ENCODE assay signal across 13 cellular contexts in the genomic region with DNA sequence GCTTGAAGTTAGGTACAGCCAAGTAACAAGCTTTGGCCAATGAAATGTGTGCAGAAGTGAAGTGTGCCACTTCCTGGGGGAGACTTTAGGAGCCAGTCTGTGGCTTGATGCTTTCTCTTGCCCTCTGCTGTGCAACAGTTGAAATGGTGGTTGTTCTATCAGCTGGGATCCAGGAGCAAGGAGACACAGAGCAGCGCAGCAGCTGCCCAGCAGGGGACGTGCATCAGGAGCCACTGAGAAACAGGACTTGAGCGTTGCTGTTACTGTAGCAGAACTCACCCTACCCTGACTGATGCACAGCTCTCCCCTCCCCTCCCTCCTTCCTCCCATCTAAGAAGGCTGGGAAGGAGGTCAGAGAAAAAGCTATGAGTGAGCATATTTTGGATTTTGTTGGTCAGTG. TPM values are rescaled to one million over a fixed set of nuclear protein-coding genes. Genes with fewer than 3 reads are reported as not detected.
DNase-seq lines count a peak whose midpoint lies in the region; ATAC-seq and TF ChIP-seq lines count a peak whose summit lies in the region.
"Had no signal": no experiment of that assay in that cellular context is flagged by ENCODE, and none has a peak within 500 bp of the region (broad histone marks: within the 10 kb centered on the region; RNA-seq: fewer than 3 reads in every experiment).

No MANE protein-coding gene starts in this region.

- WGBS in heart right ventricle, 2 donors: 92 to 96% methylated on average over 3 of the region's 3 CpGs
- WGBS in gastroesophageal sphincter (ENCODE audit: low coverage in 1 of 2), 2 donors: 83 to 93% methylated on average over 1 to 3 of the region's 3 CpGs

- H3K4me1 ChIP-seq in right atrium auricular region (peaks cover 0 to 43% of the 10 kb centered on the region in 2 donors), heart right ventricle (peaks cover 9 to 57% (median 39%) of the 10 kb centered on the region in 9 donors), gastroesophageal sphincter (peaks cover 22 to 84% (median 46%) of the 10 kb centered on the region in 3 donors), uterus (peaks cover 3 to 8% of the 10 kb centered on the region in 2 donors)

- no peak for DNase-seq in right atrium auricular region (ENCODE audit: low spot score)
- no peak for DNase-seq in heart right ventricle
- peak; percentile 43 for DNase-seq in RPMI8226
- no peak for DNase-seq in uterus
- DNase-seq in iPS-NIHi11 (ENCODE audit: low spot score): no peak
- DNase-seq: activated CD8-positive, alpha-beta memory T cell treated with anti-CD3 and anti-CD28 coated beads, Interleukin-2, amount 10 ng/mL, durations not matched to agents 7 days and 5 days; GDM1; KBM-7; midbrain had no signal

- no peak for ATAC-seq in heart right ventricle
- no peak for ATAC-seq in gastroesophageal sphincter
- ATAC-seq in HG03521 (IDR thresholded peaks at IDR 0.05; ENCODE audit: unreplicated experiment): no peak
- ATAC-seq in HG03469 (IDR thresholded peaks at IDR 0.05; ENCODE audit: unreplicated experiment): no peak
- ATAC-seq: activated CD8-positive, alpha-beta memory T cell treated with anti-CD3 and anti-CD28 coated beads, Interleukin-2, amount 10 ng/mL, durations not matched to agents 7 days and 5 days had no signal

- TF ChIP-seq EP300 in gastroesophageal sphincter (IDR thresholded peaks at IDR 0.05): no peak

- TF ChIP-seq POLR2A in gastroesophageal sphincter (IDR thresholded peaks at IDR 0.05) (no peak), uterus (IDR thresholded peaks at IDR 0.05) (no peak)

- H3K36me3 ChIP-seq in right atrium auricular region: no peaks in the 10 kb centered on the region
- no peaks in the 10 kb centered on the region for H3K36me3 ChIP-seq in heart right ventricle
- no peaks in the 10 kb centered on the region for H3K36me3 ChIP-seq in gastroesophageal sphincter
- H3K36me3 ChIP-seq in uterus: no peaks in the 10 kb centered on the region

- H3K27ac ChIP-seq in right atrium auricular region (peak overlapping the region; percentile 75 to 92), heart right ventricle (peak overlapping the region in 3 of 10 donors; percentile 23 to 88 (median 81)), gastroesophageal sphincter (peak overlapping the region; percentile 88 to 98 (median 91)), uterus (peak overlapping the region; percentile 65 to 81)

- H3K27me3 ChIP-seq in right atrium auricular region: no peaks in the 10 kb centered on the region
- H3K27me3 ChIP-seq in heart right ventricle: no peaks in the 10 kb centered on the region
- no peaks in the 10 kb centered on the region for H3K27me3 ChIP-seq in gastroesophageal sphincter
- H3K27me3 ChIP-seq in uterus: no peaks in the 10 kb centered on the region

- TF ChIP-seq CTCF in right atrium auricular region (IDR thresholded peaks at IDR 0.05) (no peak), heart right ventricle (IDR thresholded peaks at IDR 0.05) (no peak), gastroesophageal sphincter (IDR thresholded peaks at IDR 0.05) (no peak), uterus (IDR thresholded peaks at IDR 0.05) (no peak)

- H3K4me3 ChIP-seq in right atrium auricular region (no peak overlapping the region), heart right ventricle (no peak overlapping the region), gastroesophageal sphincter (no peak overlapping the region), uterus (no peak overlapping the region)

- H3K9me3 ChIP-seq in right atrium auricular region (no peaks in the 10 kb centered on the region), heart right ventricle (peaks cover 0 to 10% (median 0%) of the 10 kb centered on the region in 11 donors), gastroesophageal sphincter (no peaks in the 10 kb centered on the region), uterus (no peaks in the 10 kb centered on the region)

- intact Hi-C loops in heart right ventricle (cut with DNase I): no loop called here
- intact Hi-C loops in uterus (cut with DNase I; ENCODE audit: low total_unique reads): no loop called here

RNA-seq across cellular contexts. Expression of gene CCN5, which starts 18.9 kb away (rescaled TPM):
- total RNA-seq in right atrium auricular region (100 to 1,000 TPM in 1 of 2 donors, 10 to 100 TPM in 1; 85.1 to 118 TPM), heart right ventricle (10 to 100 TPM in 7 of 10 donors, 1 to 10 TPM in 3; 4.3 to 47.6 (median 14.4) TPM), gastroesophageal sphincter (100 to 1,000 TPM in 3 of 4 donors, 10 to 100 TPM in 1; 52.9 to 359 (median 146) TPM), uterus (10 to 100 TPM in 3 of 4 donors, not detected in 1; 19.4 to 47.9 (median 29.7) TPM)
- 10 to 100 TPM; 14.1 to 87.2 TPM for polyA plus RNA-seq in heart right ventricle
- total RNA-seq: activated CD8-positive, alpha-beta memory T cell treated with anti-CD3 and anti-CD28 coated beads, Interleukin-2, amount 10 ng/mL, durations not matched to agents 7 days and 5 days; RPMI7951 had no signal

RNA-seq across cellular contexts. Expression of gene ADA, which starts 44.8 kb away (rescaled TPM):
- total RNA-seq in right atrium auricular region (10 to 100 TPM in 1 of 2 donors, 1 to 10 TPM in 1; 6.3 to 16.7 TPM), heart right ventricle (10 to 100 TPM in 1 of 10 donors, 1 to 10 TPM in 9; 1.6 to 18.3 (median 3.8) TPM), gastroesophageal sphincter (10 to 100 TPM in 2 of 4 donors, 1 to 10 TPM in 2; 7.6 to 14.5 (median 10.4) TPM), uterus (10 to 100 TPM in 1 of 4 donors, 1 to 10 TPM in 2, under 1 TPM in 1; 0.59 to 11.0 (median 4.8) TPM)
- 10 to 100 TPM; 12.9 to 18.3 TPM for polyA plus RNA-seq in heart right ventricle

RNA-seq across cellular contexts. Expression of gene KCNK15, which starts 49.4 kb away (rescaled TPM):
- 1 to 10 TPM; 1.4 to 3.7 TPM for total RNA-seq in right atrium auricular region
- total RNA-seq in heart right ventricle: under 1 TPM; 0.13 to 0.82 (median 0.38) TPM
- under 1 TPM; 0.22 to 0.54 TPM for polyA plus RNA-seq in heart right ventricle
- total RNA-seq in gastroesophageal sphincter: 1 to 10 TPM; 1.3 to 4.7 (median 2.8) TPM
- 1 to 10 TPM in 3 of 4 donors, under 1 TPM in 1; 0.26 to 4.4 (median 2.0) TPM for total RNA-seq in uterus
- total RNA-seq: activated CD8-positive, alpha-beta memory T cell treated with anti-CD3 and anti-CD28 coated beads, Interleukin-2, amount 10 ng/mL, durations not matched to agents 7 days and 5 days; RPMI7951 had no signal
